In the genomic region with DNA sequence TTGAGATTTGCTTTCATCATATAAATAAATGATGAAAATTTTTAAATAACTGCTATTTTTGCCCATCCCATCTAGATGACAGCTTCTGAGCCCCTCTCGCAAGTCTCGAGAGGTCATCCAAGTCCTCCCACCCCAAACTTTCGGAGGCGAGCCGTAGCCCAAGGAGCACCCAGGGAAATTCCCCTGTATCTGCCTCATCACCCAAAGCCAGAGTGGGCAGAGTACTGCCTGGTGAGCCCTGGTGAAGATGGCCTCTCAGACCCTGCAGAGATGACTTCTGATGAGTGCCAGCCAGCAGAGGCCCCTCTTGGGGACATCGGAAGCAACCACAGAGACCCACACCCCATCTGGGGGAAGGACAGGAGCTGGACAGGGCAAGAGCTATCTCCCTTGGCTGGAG, we compare ENCODE assay signal across 2 cellular contexts.
TF ChIP-seq lines count a peak whose summit lies in the region.

No MANE protein-coding gene starts in this region.

TF ChIP-seq in SK-N-SH, 30 proteins besides CTCF, POLR2A, EP300 and RAD21:
- TF ChIP-seq, protein P1, sequence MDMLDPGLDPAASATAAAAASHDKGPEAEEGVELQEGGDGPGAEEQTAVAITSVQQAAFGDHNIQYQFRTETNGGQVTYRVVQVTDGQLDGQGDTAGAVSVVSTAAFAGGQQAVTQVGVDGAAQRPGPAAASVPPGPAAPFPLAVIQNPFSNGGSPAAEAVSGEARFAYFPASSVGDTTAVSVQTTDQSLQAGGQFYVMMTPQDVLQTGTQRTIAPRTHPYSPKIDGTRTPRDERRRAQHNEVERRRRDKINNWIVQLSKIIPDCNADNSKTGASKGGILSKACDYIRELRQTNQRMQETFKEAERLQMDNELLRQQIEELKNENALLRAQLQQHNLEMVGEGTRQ (IDR thresholded peaks at IDR 0.05; ENCODE audit: borderline replicate concordance, low read depth, low read length): no peak
- TF ChIP-seq, protein P2, sequence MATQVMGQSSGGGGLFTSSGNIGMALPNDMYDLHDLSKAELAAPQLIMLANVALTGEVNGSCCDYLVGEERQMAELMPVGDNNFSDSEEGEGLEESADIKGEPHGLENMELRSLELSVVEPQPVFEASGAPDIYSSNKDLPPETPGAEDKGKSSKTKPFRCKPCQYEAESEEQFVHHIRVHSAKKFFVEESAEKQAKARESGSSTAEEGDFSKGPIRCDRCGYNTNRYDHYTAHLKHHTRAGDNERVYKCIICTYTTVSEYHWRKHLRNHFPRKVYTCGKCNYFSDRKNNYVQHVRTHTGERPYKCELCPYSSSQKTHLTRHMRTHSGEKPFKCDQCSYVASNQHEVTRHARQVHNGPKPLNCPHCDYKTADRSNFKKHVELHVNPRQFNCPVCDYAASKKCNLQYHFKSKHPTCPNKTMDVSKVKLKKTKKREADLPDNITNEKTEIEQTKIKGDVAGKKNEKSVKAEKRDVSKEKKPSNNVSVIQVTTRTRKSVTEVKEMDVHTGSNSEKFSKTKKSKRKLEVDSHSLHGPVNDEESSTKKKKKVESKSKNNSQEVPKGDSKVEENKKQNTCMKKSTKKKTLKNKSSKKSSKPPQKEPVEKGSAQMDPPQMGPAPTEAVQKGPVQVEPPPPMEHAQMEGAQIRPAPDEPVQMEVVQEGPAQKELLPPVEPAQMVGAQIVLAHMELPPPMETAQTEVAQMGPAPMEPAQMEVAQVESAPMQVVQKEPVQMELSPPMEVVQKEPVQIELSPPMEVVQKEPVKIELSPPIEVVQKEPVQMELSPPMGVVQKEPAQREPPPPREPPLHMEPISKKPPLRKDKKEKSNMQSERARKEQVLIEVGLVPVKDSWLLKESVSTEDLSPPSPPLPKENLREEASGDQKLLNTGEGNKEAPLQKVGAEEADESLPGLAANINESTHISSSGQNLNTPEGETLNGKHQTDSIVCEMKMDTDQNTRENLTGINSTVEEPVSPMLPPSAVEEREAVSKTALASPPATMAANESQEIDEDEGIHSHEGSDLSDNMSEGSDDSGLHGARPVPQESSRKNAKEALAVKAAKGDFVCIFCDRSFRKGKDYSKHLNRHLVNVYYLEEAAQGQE (IDR thresholded peaks at IDR 0.05; ENCODE audit: low read depth, low read length): no peak
- no peak for TF ChIP-seq FOXM1 (IDR thresholded peaks at IDR 0.05; ENCODE audit: low read depth)
- TF ChIP-seq TEAD4 (IDR thresholded peaks at IDR 0.05; ENCODE audit: borderline replicate concordance, insufficient read depth): no peak
- no peak for TF ChIP-seq SMC3 (IDR thresholded peaks at IDR 0.05; ENCODE audit: low read depth, low read length)
- no peak for TF ChIP-seq GABPA (IDR thresholded peaks at IDR 0.05; ENCODE audit: low read depth)
- TF ChIP-seq NFIC (IDR thresholded peaks at IDR 0.05; ENCODE audit: borderline replicate concordance): no peak
- TF ChIP-seq MXI1 (IDR thresholded peaks at IDR 0.05; ENCODE audit: low read depth, low read length): no peak
- no peak for TF ChIP-seq CHD2 (IDR thresholded peaks at IDR 0.05; ENCODE audit: low read length, partially characterized antibody)
- TF ChIP-seq RFX5 (IDR thresholded peaks at IDR 0.05; ENCODE audit: low read length): no peak

TF ChIP-seq in SK-N-SH treated with all-trans-retinoic acid at 6 μM for 48 hours, 23 proteins besides CTCF, POLR2A, EP300 and RAD21 (continued from another document):
- TF ChIP-seq, protein P3, sequence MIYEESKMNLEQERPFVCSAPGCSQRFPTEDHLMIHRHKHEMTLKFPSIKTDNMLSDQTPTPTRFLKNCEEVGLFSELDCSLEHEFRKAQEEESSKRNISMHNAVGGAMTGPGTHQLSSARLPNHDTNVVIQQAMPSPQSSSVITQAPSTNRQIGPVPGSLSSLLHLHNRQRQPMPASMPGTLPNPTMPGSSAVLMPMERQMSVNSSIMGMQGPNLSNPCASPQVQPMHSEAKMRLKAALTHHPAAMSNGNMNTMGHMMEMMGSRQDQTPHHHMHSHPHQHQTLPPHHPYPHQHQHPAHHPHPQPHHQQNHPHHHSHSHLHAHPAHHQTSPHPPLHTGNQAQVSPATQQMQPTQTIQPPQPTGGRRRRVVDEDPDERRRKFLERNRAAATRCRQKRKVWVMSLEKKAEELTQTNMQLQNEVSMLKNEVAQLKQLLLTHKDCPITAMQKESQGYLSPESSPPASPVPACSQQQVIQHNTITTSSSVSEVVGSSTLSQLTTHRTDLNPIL (CRISPR knock-in tag; IDR thresholded peaks at IDR 0.05; ENCODE audit: low read depth): no peak
- TF ChIP-seq ZFP3 (CRISPR knock-in tag; IDR thresholded peaks at IDR 0.05): no peak
